In the genomic region with DNA sequence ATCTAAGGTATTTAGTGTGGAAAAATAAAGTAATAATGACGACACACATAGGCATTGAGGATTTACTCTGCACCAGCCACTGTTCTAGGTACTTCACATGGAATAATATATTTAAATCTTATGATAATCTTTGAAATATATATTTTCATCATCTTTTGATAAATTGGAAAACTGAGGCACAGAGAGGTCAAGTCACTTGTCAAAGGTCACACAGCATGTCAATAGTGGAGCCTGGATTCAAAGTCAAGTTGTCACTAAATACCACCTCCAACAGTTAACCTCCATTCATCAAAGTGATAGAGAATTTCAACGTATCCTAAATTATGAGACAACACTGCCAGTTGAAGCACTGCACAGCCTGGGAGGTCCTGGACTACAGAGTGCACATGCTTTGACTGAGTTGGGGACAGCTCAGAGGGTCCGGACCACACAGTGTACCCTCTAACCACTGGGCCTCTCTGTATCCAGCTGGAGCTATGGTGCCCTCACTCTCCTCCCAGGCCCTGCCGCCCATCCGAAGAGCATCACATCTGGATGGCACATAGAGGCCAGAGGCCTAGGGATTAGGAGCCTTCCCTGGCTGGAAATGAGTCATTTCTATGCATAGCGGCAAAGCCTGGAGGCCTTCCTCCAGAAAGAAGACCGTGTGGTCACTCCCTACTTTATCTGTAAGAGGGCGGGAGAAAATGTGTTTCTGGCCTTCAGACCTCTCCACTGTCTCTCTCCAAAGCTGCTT, we compare ENCODE assay signal across 20 cellular contexts.
"Had no signal": no experiment of that assay in that cellular context is flagged by ENCODE, and none has a peak within 500 bp of the region (broad histone marks: within the 10 kb centered on the region; RNA-seq: fewer than 3 reads in every experiment).

No MANE protein-coding gene starts in this region.

- H3K4me3 Mint-ChIP-seq: activated T-helper 1 cell treated with anti-CD3 and anti-CD28 coated beads, Interleukin-12 subunit alpha, Interleukin-12 subunit beta, Interleukin-2, Interleukin-4 antibody, amounts not matched to agents 30 ng/mL and 10 ng/mL and 1 ng/mL, durations not matched to agents 14 hours and 24 hours and 36 hours; dendritic cell treated with granulocyte-macrophage colony-stimulating factor and Interleukin-4, amounts not matched to agents 40 ng/mL and 50 ng/mL, for 4 days; effector memory CD8-positive, alpha-beta T cell; naive B cell; neural progenitor cell; stimulated activated naive B cell treated with anti-CD40 and anti-IgM and Interleukin-4, amounts not matched to agents 10 μg/mL and 1 μg/mL and 100 μg/mL, for 72 hours had no signal

- H3K36me3 Mint-ChIP-seq: naive B cell; neural progenitor cell; stimulated activated naive B cell treated with anti-CD40 and anti-IgM and Interleukin-4, amounts not matched to agents 10 μg/mL and 1 μg/mL and 100 μg/mL, for 72 hours had no signal

- ATAC-seq: activated CD4-positive, CD25-positive, alpha-beta regulatory T cell treated with anti-CD3 and anti-CD28 coated beads, Interleukin-2, amount 50 U/mL, for 24 hours; effector memory CD8-positive, alpha-beta T cell; gastrocnemius medialis; heart left ventricle; left colon; pancreas; stimulated activated naive B cell treated with anti-CD40 and anti-IgM and Interleukin-4, amounts not matched to agents 10 μg/mL and 1 μg/mL and 100 μg/mL, for 72 hours had no signal

- H2AFZ ChIP-seq: neural progenitor cell had no signal

- H3K9me3 Mint-ChIP-seq: activated T-helper 1 cell treated with anti-CD3 and anti-CD28 coated beads, Interleukin-12 subunit alpha, Interleukin-12 subunit beta, Interleukin-2, Interleukin-4 antibody, amounts not matched to agents 30 ng/mL and 10 ng/mL and 1 ng/mL, durations not matched to agents 14 hours and 24 hours and 36 hours; dendritic cell treated with granulocyte-macrophage colony-stimulating factor and Interleukin-4, amounts not matched to agents 40 ng/mL and 50 ng/mL, for 4 days; neural progenitor cell had no signal

- H3K27ac ChIP-seq: epithelial cell of prostate, gastrocnemius medialis, heart left ventricle, neural progenitor cell, pancreas, thyroid gland, uterus had no signal

- H3K9me3 ChIP-seq: gastrocnemius medialis, pancreas, thyroid gland, uterus had no signal

- H3K36me3 ChIP-seq: gastrocnemius medialis, heart left ventricle, neural progenitor cell, pancreas, thyroid gland, uterus had no signal

- DNase-seq: activated naive CD4-positive, alpha-beta T cell treated with Interleukin-2 at 50 U/mL for 16 hours; aorta; effector memory CD8-positive, alpha-beta T cell; gastrocnemius medialis; heart left ventricle; left colon; naive B cell; pancreas; stimulated activated CD4-positive, alpha-beta T cell treated with anti-CD3 and anti-CD28 coated beads, Interleukin-15, amount 100 ng/mL, for 24 hours; stimulated activated CD4-positive, alpha-beta T cell treated with anti-CD3 and anti-CD28 coated beads, Interleukin-4, amount 100 ng/mL, for 1 hour; stimulated activated naive B cell treated with anti-CD40 and anti-IgM and Interleukin-4, amounts not matched to agents 10 μg/mL and 1 μg/mL and 100 μg/mL, for 72 hours; T-helper 9 cell; thyroid gland; uterus had no signal

- H3K4me2 ChIP-seq: neural progenitor cell had no signal

- H3K4me3 ChIP-seq: gastrocnemius medialis, heart left ventricle, lung, neural progenitor cell, pancreas, thyroid gland, uterus had no signal

- H3K4me1 ChIP-seq: gastrocnemius medialis, pancreas, thyroid gland, uterus had no signal

- FAIRE-seq: pancreas had no signal

- H3K27ac Mint-ChIP-seq: activated T-helper 1 cell treated with anti-CD3 and anti-CD28 coated beads, Interleukin-12 subunit alpha, Interleukin-12 subunit beta, Interleukin-2, Interleukin-4 antibody, amounts not matched to agents 30 ng/mL and 10 ng/mL and 1 ng/mL, durations not matched to agents 14 hours and 24 hours and 36 hours; dendritic cell treated with granulocyte-macrophage colony-stimulating factor and Interleukin-4, amounts not matched to agents 40 ng/mL and 50 ng/mL, for 4 days; effector memory CD8-positive, alpha-beta T cell; naive B cell; neural progenitor cell; stimulated activated naive B cell treated with anti-CD40 and anti-IgM and Interleukin-4, amounts not matched to agents 10 μg/mL and 1 μg/mL and 100 μg/mL, for 72 hours had no signal

- H3K9ac ChIP-seq: neural progenitor cell had no signal

- H3K27me3 ChIP-seq: uterus had no signal
